ENCODE assay signal across 8 cellular contexts in genomic region chr3:49719214-49719884, GRCh38. TPM values are rescaled to one million over a fixed set of nuclear protein-coding genes. Genes with fewer than 3 reads are reported as not detected.
DNase-seq lines count a peak whose midpoint lies in the region; ATAC-seq and TF ChIP-seq lines count a peak whose summit lies in the region.

AMIGO3 (minus strand) TSS chr3:49719684; CDS start chr3:49719465, 219 bp downstream.

- peaks cover 0 to 2% of the 10 kb centered on the region in 2 donors for H3K27me3 Mint-ChIP-seq in CD8-positive, alpha-beta memory T cell
- H3K27me3 Mint-ChIP-seq in activated T-helper 2 cell treated with anti-CD3 and anti-CD28 coated beads, Interferon-gamma antibody, Interleukin-2, Interleukin-4, amounts not matched to agents 10 μg/mL and 5 μg/mL and 100 μg/mL, durations not matched to agents 14 hours and 24 hours and 36 hours (ENCODE audit: low read depth) = no peaks in the 10 kb centered on the region
- H3K27me3 Mint-ChIP-seq in naive thymus-derived CD8-positive, alpha-beta T cell = no peaks in the 10 kb centered on the region
- H3K27me3 Mint-ChIP-seq in stimulated activated memory B cell treated with anti-CD40 and anti-IgM and Interleukin-4, amounts not matched to agents 10 μg/mL and 1 μg/mL and 100 μg/mL, for 72 hours = no peaks in the 10 kb centered on the region

- H3K9me3 ChIP-seq in CD8-positive, alpha-beta memory T cell (ENCODE audit: low read length) = no peaks in the 10 kb centered on the region
- H3K9me3 ChIP-seq in HUES6 (ENCODE audit: control insufficient read depth, insufficient read depth, low read depth, low read length) = no peaks in the 10 kb centered on the region

- H3K27ac ChIP-seq in CD8-positive, alpha-beta memory T cell (ENCODE audit: low read depth, low read length) = peak within 1 kb of the TSS; percentile 76
- H3K27ac ChIP-seq in HUES6 (ENCODE audit: low read depth, low read length) = no peak within 1 kb of the TSS

- H3K9me3 Mint-ChIP-seq in CD8-positive, alpha-beta memory T cell = no peaks in the 10 kb centered on the region
- no peaks in the 10 kb centered on the region for H3K9me3 Mint-ChIP-seq in activated T-helper 2 cell treated with anti-CD3 and anti-CD28 coated beads, Interferon-gamma antibody, Interleukin-2, Interleukin-4, amounts not matched to agents 10 μg/mL and 5 μg/mL and 100 μg/mL, durations not matched to agents 14 hours and 24 hours and 36 hours
- no peaks in the 10 kb centered on the region for H3K9me3 Mint-ChIP-seq in naive thymus-derived CD8-positive, alpha-beta T cell
- no peaks in the 10 kb centered on the region for H3K9me3 Mint-ChIP-seq in stimulated activated memory B cell treated with anti-CD40 and anti-IgM and Interleukin-4, amounts not matched to agents 10 μg/mL and 1 μg/mL and 100 μg/mL, for 72 hours

- H3K4me3 ChIP-seq in CD8-positive, alpha-beta memory T cell (ENCODE audit: low read length) = peak within 1 kb of the TSS; percentile 76
- H3K4me3 ChIP-seq in HUES6 (ENCODE audit: low read depth, low read length) (peak within 1 kb of the TSS; percentile 77), fibroblast of pulmonary artery (replicated peaks; ENCODE audit: low read depth, low read length) (peak within 1 kb of the TSS; percentile 55)

- H3K27ac Mint-ChIP-seq in CD8-positive, alpha-beta memory T cell = peak within 1 kb of the TSS; percentile 86 to 97 (median 92)
- peak within 1 kb of the TSS; percentile 65 for H3K27ac Mint-ChIP-seq in activated T-helper 2 cell treated with anti-CD3 and anti-CD28 coated beads, Interferon-gamma antibody, Interleukin-2, Interleukin-4, amounts not matched to agents 10 μg/mL and 5 μg/mL and 100 μg/mL, durations not matched to agents 14 hours and 24 hours and 36 hours
- H3K27ac Mint-ChIP-seq in naive thymus-derived CD8-positive, alpha-beta T cell = peak within 1 kb of the TSS; percentile 84 to 97 (median 94)
- H3K27ac Mint-ChIP-seq in stimulated activated memory B cell treated with anti-CD40 and anti-IgM and Interleukin-4, amounts not matched to agents 10 μg/mL and 1 μg/mL and 100 μg/mL, for 72 hours = peak within 1 kb of the TSS; percentile 75

- POLR2A ChIA-PET in CD8-positive, alpha-beta memory T cell (lab: Charles Lee) = interaction anchor here (1.0 kb wide), 3 partner anchors 67 to 179 kb away, joined by 3 to 4 read pairs (median 3); partner anchors contain the start of genes INKA1 and IP6K1
- POLR2A ChIA-PET in naive thymus-derived CD8-positive, alpha-beta T cell (lab: Charles Lee) = interaction anchor here (0.7 to 1.7 kb wide), 14 partner anchors 13 to 574 kb away, joined by 3 to 9 read pairs (median 4); partner anchors contain the start of genes INKA1, IP6K1, RBM6 and UBA7

- peaks cover 0 to 38% (median 0%) of the 10 kb centered on the region in 3 donors for H3K36me3 Mint-ChIP-seq in CD8-positive, alpha-beta memory T cell
- H3K36me3 Mint-ChIP-seq in activated T-helper 2 cell treated with anti-CD3 and anti-CD28 coated beads, Interferon-gamma antibody, Interleukin-2, Interleukin-4, amounts not matched to agents 10 μg/mL and 5 μg/mL and 100 μg/mL, durations not matched to agents 14 hours and 24 hours and 36 hours (ENCODE audit: low read depth) = peaks cover 29% of the 10 kb centered on the region
- H3K36me3 Mint-ChIP-seq in naive thymus-derived CD8-positive, alpha-beta T cell = no peaks in the 10 kb centered on the region
- peaks cover 21% of the 10 kb centered on the region for H3K36me3 Mint-ChIP-seq in stimulated activated memory B cell treated with anti-CD40 and anti-IgM and Interleukin-4, amounts not matched to agents 10 μg/mL and 1 μg/mL and 100 μg/mL, for 72 hours

- TF ChIP-seq CTCF in fibroblast of pulmonary artery (IDR thresholded peaks at IDR 0.05; ENCODE audit: low read length, missing control alignments) = peak; percentile 48

- H3K36me3 ChIP-seq in CD8-positive, alpha-beta memory T cell (ENCODE audit: insufficient read depth, low read length) = no peaks in the 10 kb centered on the region
- peaks cover 36% of the 10 kb centered on the region for H3K36me3 ChIP-seq in HUES6 (ENCODE audit: control insufficient read depth, insufficient read depth, low read length)

- H3K27me3 ChIP-seq in CD8-positive, alpha-beta memory T cell (ENCODE audit: insufficient read depth, low read length, poor library complexity, severe bottlenecking) = no peaks in the 10 kb centered on the region
- H3K27me3 ChIP-seq in HUES6 (ENCODE audit: control insufficient read depth, insufficient read depth, low read length) = no peaks in the 10 kb centered on the region

- peak within 1 kb of the TSS; percentile 62 for H3K9ac ChIP-seq in HUES6 (ENCODE audit: low read length)

- CTCF ChIA-PET in CD8-positive, alpha-beta memory T cell (lab: Charles Lee) = interaction anchor here (0.6 to 2.7 kb wide), 12 partner anchors 9 to 223 kb away, joined by 3 to 14 read pairs (median 3); partner anchors contain the start of gene INKA1

- H3K4me3 Mint-ChIP-seq in CD8-positive, alpha-beta memory T cell = peak within 1 kb of the TSS; percentile 91 to 96 (median 91)
- peak within 1 kb of the TSS; percentile 80 for H3K4me3 Mint-ChIP-seq in activated T-helper 2 cell treated with anti-CD3 and anti-CD28 coated beads, Interferon-gamma antibody, Interleukin-2, Interleukin-4, amounts not matched to agents 10 μg/mL and 5 μg/mL and 100 μg/mL, durations not matched to agents 14 hours and 24 hours and 36 hours (ENCODE audit: low read depth)
- H3K4me3 Mint-ChIP-seq in naive thymus-derived CD8-positive, alpha-beta T cell = peak within 1 kb of the TSS; percentile 89 to 95 (median 92)
- H3K4me3 Mint-ChIP-seq in stimulated activated memory B cell treated with anti-CD40 and anti-IgM and Interleukin-4, amounts not matched to agents 10 μg/mL and 1 μg/mL and 100 μg/mL, for 72 hours = peak within 1 kb of the TSS; percentile 84

- peaks cover 15% of the 10 kb centered on the region for H3K4me1 ChIP-seq in CD8-positive, alpha-beta memory T cell (ENCODE audit: insufficient read depth, low read length)
- H3K4me1 ChIP-seq in HUES6 (ENCODE audit: control insufficient read depth, insufficient read depth, low read length) = peaks cover 15% of the 10 kb centered on the region

- intact Hi-C loops in activated T-helper 2 cell treated with anti-CD3 and anti-CD28 coated beads, Interferon-gamma antibody, Interleukin-2, Interleukin-4, amounts not matched to agents 10 μg/mL and 5 μg/mL and 100 μg/mL, durations not matched to agents 14 hours and 24 hours and 36 hours (cut with micrococcal nuclease) = loop anchor here (1.0 to 2.0 kb wide), 2 partner anchors 17 to 45 kb away; partner anchors contain the start of gene APEH

- peak; percentile 86 to 93 (median 92) for DNase-seq in CD8-positive, alpha-beta memory T cell
- DNase-seq in RKO (ENCODE audit: low spot score) = peak; percentile 86
- peak; percentile 90 for DNase-seq in activated T-helper 2 cell treated with anti-CD3 and anti-CD28 coated beads, Interferon-gamma antibody, Interleukin-2, Interleukin-4, amounts not matched to agents 10 μg/mL and 5 μg/mL and 100 μg/mL, durations not matched to agents 14 hours and 24 hours and 36 hours (ENCODE audit: low spot score)
- peak; percentile 89 for DNase-seq in fibroblast of pulmonary artery (ENCODE audit: low read depth)
- peak; percentile 83 to 95 (median 88) for DNase-seq in naive thymus-derived CD8-positive, alpha-beta T cell

- ATAC-seq in GM19468 (IDR thresholded peaks at IDR 0.05; ENCODE audit: extremely low read depth, unreplicated experiment) = peak; percentile 39
- ATAC-seq in naive thymus-derived CD8-positive, alpha-beta T cell = peak; percentile 77 to 82
- peak; percentile 83 for ATAC-seq in stimulated activated memory B cell treated with anti-CD40 and anti-IgM and Interleukin-4, amounts not matched to agents 10 μg/mL and 1 μg/mL and 100 μg/mL, for 72 hours

- H3K4me1 Mint-ChIP-seq in CD8-positive, alpha-beta memory T cell = peaks cover 28 to 47% (median 36%) of the 10 kb centered on the region in 3 donors
- peaks cover 19% of the 10 kb centered on the region for H3K4me1 Mint-ChIP-seq in activated T-helper 2 cell treated with anti-CD3 and anti-CD28 coated beads, Interferon-gamma antibody, Interleukin-2, Interleukin-4, amounts not matched to agents 10 μg/mL and 5 μg/mL and 100 μg/mL, durations not matched to agents 14 hours and 24 hours and 36 hours (ENCODE audit: low read depth)
- H3K4me1 Mint-ChIP-seq in naive thymus-derived CD8-positive, alpha-beta T cell = peaks cover 22 to 48% (median 43%) of the 10 kb centered on the region in 4 donors
- peaks cover 53% of the 10 kb centered on the region for H3K4me1 Mint-ChIP-seq in stimulated activated memory B cell treated with anti-CD40 and anti-IgM and Interleukin-4, amounts not matched to agents 10 μg/mL and 1 μg/mL and 100 μg/mL, for 72 hours

RNA-seq across cellular contexts. Expression of gene AMIGO3, which starts in this region (rescaled TPM):
- total RNA-seq in CD8-positive, alpha-beta memory T cell = under 1 TPM; 0.15 to 0.31 TPM
- 1.5 TPM for polyA plus RNA-seq in CD8-positive, alpha-beta memory T cell
- not detected in 2 replicates for total RNA-seq in activated T-helper 2 cell treated with anti-CD3 and anti-CD28 coated beads, Interferon-gamma antibody, Interleukin-2, Interleukin-4, amounts not matched to agents 10 μg/mL and 5 μg/mL and 100 μg/mL, durations not matched to agents 14 hours and 24 hours and 36 hours
- 1 to 10 TPM; 1.0 to 1.1 TPM for total RNA-seq in naive thymus-derived CD8-positive, alpha-beta T cell
- 1 to 10 TPM; 1.2 to 1.5 (median 1.2) TPM for polyA plus RNA-seq in naive thymus-derived CD8-positive, alpha-beta T cell

Comparison
In these comparisons a context has a peak if more than half of its experiments do, and no peak if none do; other contexts are left out.
1. Peak in DNase-seq in activated T-helper 2 cell treated with anti-CD3 and anti-CD28 coated beads, Interferon-gamma antibody, Interleukin-2, Interleukin-4, amounts not matched to agents 10 μg/mL and 5 μg/mL and 100 μg/mL, durations not matched to agents 14 hours and 24 hours and 36 hours; RNA of the gene not detected or under 1 TPM.